ENCODE assay signal across 8 cellular contexts in genomic region chr2:224357098-224357901, GRCh38. TPM values are rescaled to one million over a fixed set of nuclear protein-coding genes. Genes with fewer than 3 reads are reported as not detected.
A peak's percentile ranks its signal among the peaks of the same experiment; 100 is the strongest.
DNase-seq lines count a peak whose midpoint lies in the region; ATAC-seq, FAIRE-seq and TF ChIP-seq lines count a peak whose summit lies in the region.

No MANE protein-coding gene starts in this region.

- peaks cover 15% of the 10 kb centered on the region for H3K4me1 ChIP-seq in mammary epithelial cell (ENCODE audit: insufficient read depth, low read length)

- H3K4me2 ChIP-seq in mammary epithelial cell (ENCODE audit: insufficient read depth, low read depth, low read length) = no peak overlapping the region

- FAIRE-seq in TTC549 (lab: Jason Lieb, UNC) = peak; percentile 84

- no peaks in the 10 kb centered on the region for H3K27me3 ChIP-seq in mammary epithelial cell (ENCODE audit: insufficient read depth, low read length)

- intact Hi-C loops in Right ventricle myocardium superior (cut with DNase I) (loop anchor here (5.0 kb wide), 2 partner anchors 290 to 420 kb away; no protein-coding TSS in a partner anchor), Right ventricle myocardium inferior (cut with DNase I) (loop anchor here (1.0 to 5.0 kb wide), 3 partner anchors 90 to 420 kb away; no protein-coding TSS in a partner anchor), mammary epithelial cell (cut with micrococcal nuclease) (loop anchor here (1.0 to 10.0 kb wide), 8 partner anchors 12 to 1303 kb away; no protein-coding TSS in a partner anchor)

- H3K9ac ChIP-seq in mammary epithelial cell (ENCODE audit: insufficient read depth, low read length) = no peak overlapping the region

- 50% methylated on average over 8 of the region's 8 CpGs for WGBS in mammary epithelial cell (ENCODE audit: low coverage, missing lambda C conversion rate)

- DNase-seq in Right ventricle myocardium superior = no peak
- no peak for DNase-seq in Right ventricle myocardium inferior (ENCODE audit: missing footprints)
- DNase-seq in NCI-H1694 treated with DMSO at 0.1 percent for 48 hours (lab: John Stamatoyannopoulos, UW) = peak; percentile 71
- DNase-seq in mammary epithelial cell = peak; percentile 41
- peak; percentile 58 for DNase-seq in kidney glomerular epithelial cell (lab: John Stamatoyannopoulos, UW)
- DNase-seq in stimulated activated CD4-positive, alpha-beta T cell treated with anti-CD3 and anti-CD28 coated beads, TNF-alpha, amount 100 ng/mL, for 1 hour (ENCODE audit: low read depth in 3 of 3, low spot score in 1 of 3) = peak; percentile 7 to 16 (median 7)

- dilution Hi-C loops in mammary epithelial cell (cut with HindIII; ENCODE audit: low sequenced_read_pairs) = no loop called here

- no peak overlapping the region for H3K4me3 ChIP-seq in mammary epithelial cell (replicated peaks in 1 of 3; ENCODE audit: insufficient read depth in 1 of 3, low read depth in 2 of 3, low read length in 3 of 3)

- H3K79me2 ChIP-seq in mammary epithelial cell (ENCODE audit: insufficient read depth, low read length) = no peaks in the 10 kb centered on the region

- no peak overlapping the region for H2AFZ ChIP-seq in mammary epithelial cell (ENCODE audit: low read depth, low read length)

- CTCF ChIA-PET in mammary epithelial cell (lab: Charles Lee; ENCODE audit: low non-redundant PET) = no interaction called here

- H3K36me3 ChIP-seq in mammary epithelial cell (ENCODE audit: insufficient read depth, low read length) = no peaks in the 10 kb centered on the region

- no peaks in the 10 kb centered on the region for H4K20me1 ChIP-seq in mammary epithelial cell (ENCODE audit: insufficient read depth, low read length)

- peak; percentile 87 for ATAC-seq in Right ventricle myocardium superior (ENCODE audit: poor library complexity)
- no peak for ATAC-seq in Right ventricle myocardium inferior
- peak; percentile 87 for ATAC-seq in HG02852 (IDR thresholded peaks at IDR 0.05; ENCODE audit: unreplicated experiment)

- H3K27ac ChIP-seq in mammary epithelial cell (ENCODE audit: insufficient read depth, low read depth, low read length) = no peak overlapping the region

- H3K9me3 ChIP-seq in mammary epithelial cell (replicated peaks; ENCODE audit: insufficient read depth, low read length) = no peaks in the 10 kb centered on the region

- in situ Hi-C loops in mammary epithelial cell (cut with MboI; ENCODE audit: low sequenced_read_pairs in 2 of 2) = loop anchor here in 1 of 2 donors (5.0 to 25.0 kb wide), 3 partner anchors 290 to 1305 kb away; no protein-coding TSS in a partner anchor

- TF ChIP-seq CTCF in mammary epithelial cell (conservative IDR thresholded peaks at IDR 0.05 in 1 of 2, IDR thresholded peaks at IDR 0.05 in 1 of 2; ENCODE audit: extremely low read depth in 1 of 2, insufficient read depth in 1 of 2, low read depth in 1 of 2, low read length in 2 of 2) = peak; percentile 72 to 80

- BruUV-seq in mammary epithelial cell (replicated peaks; lab: Mats Ljungman, UMichigan) = no TSS peak

RNA-seq across cellular contexts. Expression of gene FAM124B, which starts 44.6 kb away (rescaled TPM):
- 1.00 TPM for total RNA-seq in Right ventricle myocardium superior
- 1.9 TPM for total RNA-seq in Right ventricle myocardium inferior
- total RNA-seq in mammary epithelial cell = not detected
- not detected for polyA plus RNA-seq in mammary epithelial cell
- polyA minus RNA-seq in mammary epithelial cell = not detected

Comparison
In these comparisons a context has a peak if more than half of its experiments do, and no peak if none do; other contexts are left out.
1. DNase-seq: peak in NCI-H1694 treated with DMSO at 0.1 percent for 48 hours (single experiment), mammary epithelial cell (single experiment), kidney glomerular epithelial cell (single experiment) and stimulated activated CD4-positive, alpha-beta T cell treated with anti-CD3 and anti-CD28 coated beads, TNF-alpha, amount 100 ng/mL, for 1 hour (3 of 3); none in Right ventricle myocardium superior (single experiment) and Right ventricle myocardium inferior (single experiment).